28 cellular contexts compared by ENCODE assay signal in genomic region chr14:96781371-96781770, GRCh38.
"Had no signal": no experiment of that assay in that cellular context is flagged by ENCODE, and none has a peak within 500 bp of the region (broad histone marks: within the 10 kb centered on the region; RNA-seq: fewer than 3 reads in every experiment).

No MANE protein-coding gene starts in this region.

- H3K27me3 ChIP-seq: suprapubic skin, testis, thyroid gland, tibial artery, tibial nerve, upper lobe of left lung, uterus, vagina had no signal

- H3K9me3 ChIP-seq: stomach, suprapubic skin, testis, thoracic aorta, thyroid gland, tibial artery, tibial nerve, transverse colon, upper lobe of left lung, upper lobe of right lung, uterus, vagina had no signal

- DNase-seq: stimulated activated CD4-positive, alpha-beta T cell treated with anti-CD3 and anti-CD28 coated beads, Interleukin-2, amount 100 ng/mL, for 48 hours; stimulated activated CD4-positive, alpha-beta T cell treated with anti-CD3 and anti-CD28 coated beads, Interleukin-4, amount 100 ng/mL, for 1 hour; stimulated activated CD4-positive, alpha-beta T cell treated with anti-CD3 and anti-CD28 coated beads, Interleukin-4, amount 100 ng/mL, for 24 hours; stimulated activated CD4-positive, alpha-beta T cell treated with anti-CD3 and anti-CD28 coated beads, Interleukin-4, amount 100 ng/mL, for 4 hours; stimulated activated CD8-positive, alpha-beta memory T cell treated with anti-CD3 and anti-CD28 coated beads, Interleukin-4, amount 100 ng/mL, for 48 hours; stimulated activated naive B cell treated with anti-CD40 and anti-IgM and Interleukin-4, amounts not matched to agents 10 μg/mL and 1 μg/mL and 100 μg/mL, for 72 hours; stimulated activated naive CD4-positive, alpha-beta T cell; stimulated activated naive CD4-positive, alpha-beta T cell treated with Interleukin-2 at 50 U/mL for 16 hours; stimulated activated naive CD8-positive, alpha-beta T cell treated with anti-CD3 and anti-CD28 coated beads, Interleukin-15, amount 100 ng/mL, for 72 hours; stimulated activated naive CD8-positive, alpha-beta T cell treated with anti-CD3 and anti-CD28 coated beads, Interleukin-15, Interleukin-2, amounts not matched to agents 100 U/mL and 50 U/mL, for 24 hours; stomach; substantia nigra; testis; thyroid gland; tibial artery; transverse colon; trophoblast cell; upper lobe of left lung; upper lobe of right lung; uterus had no signal

- H3K27ac ChIP-seq: stomach, suprapubic skin, testis, thoracic aorta, thyroid gland, tibial artery, tibial nerve, transverse colon, upper lobe of left lung, upper lobe of right lung, uterus, vagina had no signal

- H3K27ac Mint-ChIP-seq: stimulated activated effector memory CD8-positive, alpha-beta T cell treated with anti-CD3 and anti-CD28 coated beads, Interleukin-12 subunit alpha, Interleukin-12 subunit beta, amount 100 ng/mL, for 72 hours; stimulated activated memory B cell treated with anti-CD40 and anti-IgM and Interleukin-4, amounts not matched to agents 10 μg/mL and 1 μg/mL and 100 μg/mL, for 72 hours; stimulated activated naive B cell treated with anti-CD40 and anti-IgM and Interleukin-4, amounts not matched to agents 10 μg/mL and 1 μg/mL and 100 μg/mL, for 72 hours; stimulated activated naive CD8-positive, alpha-beta T cell treated with anti-CD3 and anti-CD28 coated beads, Interleukin-15, amount 100 ng/mL, for 72 hours; stimulated activated naive CD8-positive, alpha-beta T cell treated with anti-CD3 and anti-CD28 coated beads, Interleukin-15, Interleukin-2, amounts not matched to agents 100 ng/mL and 50 ng/mL, for 24 hours; type B pancreatic cell had no signal

- H3K4me3 ChIP-seq: stomach, suprapubic skin, testis, thoracic aorta, thyroid gland, tibial artery, tibial nerve, transverse colon, upper lobe of left lung, upper lobe of right lung, uterus, vagina had no signal

- H3K4me3 Mint-ChIP-seq: stimulated activated effector memory CD8-positive, alpha-beta T cell treated with anti-CD3 and anti-CD28 coated beads, Interleukin-12 subunit alpha, Interleukin-12 subunit beta, amount 100 ng/mL, for 72 hours; stimulated activated memory B cell treated with anti-CD40 and anti-IgM and Interleukin-4, amounts not matched to agents 10 μg/mL and 1 μg/mL and 100 μg/mL, for 72 hours; stimulated activated naive B cell treated with anti-CD40 and anti-IgM and Interleukin-4, amounts not matched to agents 10 μg/mL and 1 μg/mL and 100 μg/mL, for 72 hours; stimulated activated naive CD8-positive, alpha-beta T cell treated with anti-CD3 and anti-CD28 coated beads, Interleukin-15, amount 100 ng/mL, for 72 hours; stimulated activated naive CD8-positive, alpha-beta T cell treated with anti-CD3 and anti-CD28 coated beads, Interleukin-15, Interleukin-2, amounts not matched to agents 100 ng/mL and 50 ng/mL, for 24 hours; type B pancreatic cell had no signal

- H3K36me3 ChIP-seq: stomach, suprapubic skin, thoracic aorta, thyroid gland, tibial artery, tibial nerve, transverse colon, upper lobe of left lung, upper lobe of right lung, uterus, vagina had no signal

- H3K9me3 Mint-ChIP-seq: stimulated activated effector memory CD8-positive, alpha-beta T cell treated with anti-CD3 and anti-CD28 coated beads, Interleukin-12 subunit alpha, Interleukin-12 subunit beta, amount 100 ng/mL, for 72 hours; stimulated activated memory B cell treated with anti-CD40 and anti-IgM and Interleukin-4, amounts not matched to agents 10 μg/mL and 1 μg/mL and 100 μg/mL, for 72 hours; stimulated activated naive B cell treated with anti-CD40 and anti-IgM and Interleukin-4, amounts not matched to agents 10 μg/mL and 1 μg/mL and 100 μg/mL, for 72 hours; stimulated activated naive CD8-positive, alpha-beta T cell treated with anti-CD3 and anti-CD28 coated beads, Interleukin-15, amount 100 ng/mL, for 72 hours; stimulated activated naive CD8-positive, alpha-beta T cell treated with anti-CD3 and anti-CD28 coated beads, Interleukin-15, Interleukin-2, amounts not matched to agents 100 ng/mL and 50 ng/mL, for 24 hours; type B pancreatic cell had no signal

- H3K4me1 Mint-ChIP-seq: stimulated activated effector memory CD8-positive, alpha-beta T cell treated with anti-CD3 and anti-CD28 coated beads, Interleukin-12 subunit alpha, Interleukin-12 subunit beta, amount 100 ng/mL, for 72 hours; stimulated activated memory B cell treated with anti-CD40 and anti-IgM and Interleukin-4, amounts not matched to agents 10 μg/mL and 1 μg/mL and 100 μg/mL, for 72 hours; stimulated activated naive B cell treated with anti-CD40 and anti-IgM and Interleukin-4, amounts not matched to agents 10 μg/mL and 1 μg/mL and 100 μg/mL, for 72 hours; stimulated activated naive CD8-positive, alpha-beta T cell treated with anti-CD3 and anti-CD28 coated beads, Interleukin-15, amount 100 ng/mL, for 72 hours had no signal

- H3K4me1 ChIP-seq: stomach, suprapubic skin, thyroid gland, tibial artery, tibial nerve, transverse colon, upper lobe of left lung, upper lobe of right lung, uterus, vagina had no signal

- H3K36me3 Mint-ChIP-seq: stimulated activated effector memory CD8-positive, alpha-beta T cell treated with anti-CD3 and anti-CD28 coated beads, Interleukin-12 subunit alpha, Interleukin-12 subunit beta, amount 100 ng/mL, for 72 hours; stimulated activated memory B cell treated with anti-CD40 and anti-IgM and Interleukin-4, amounts not matched to agents 10 μg/mL and 1 μg/mL and 100 μg/mL, for 72 hours; stimulated activated naive B cell treated with anti-CD40 and anti-IgM and Interleukin-4, amounts not matched to agents 10 μg/mL and 1 μg/mL and 100 μg/mL, for 72 hours; type B pancreatic cell had no signal

- ATAC-seq: stimulated activated effector memory CD8-positive, alpha-beta T cell treated with anti-CD3 and anti-CD28 coated beads, Interleukin-12 subunit alpha, Interleukin-12 subunit beta, amount 100 ng/mL, for 72 hours; stimulated activated memory B cell treated with anti-CD40 and anti-IgM and Interleukin-4, amounts not matched to agents 10 μg/mL and 1 μg/mL and 100 μg/mL, for 72 hours; stimulated activated naive B cell treated with anti-CD40 and anti-IgM and Interleukin-4, amounts not matched to agents 10 μg/mL and 1 μg/mL and 100 μg/mL, for 72 hours; stimulated activated naive CD8-positive, alpha-beta T cell treated with anti-CD3 and anti-CD28 coated beads, Interleukin-15, amount 100 ng/mL, for 72 hours; stimulated activated naive CD8-positive, alpha-beta T cell treated with anti-CD3 and anti-CD28 coated beads, Interleukin-15, Interleukin-2, amounts not matched to agents 100 U/mL and 50 U/mL, for 24 hours; upper lobe of right lung had no signal
